1 cellular context compared by ENCODE assay signal in genomic region chr3:49680493-49681231, GRCh38.
TF ChIP-seq lines count a peak whose summit lies in the region.

No MANE protein-coding gene starts in this region.

TF ChIP-seq in HepG2, 621 proteins besides CTCF, POLR2A, EP300 and RAD21:
- TF ChIP-seq ZNF607 (CRISPR knock-in tag; IDR thresholded peaks at IDR 0.05; ENCODE audit: borderline replicate concordance) (no peak), ZNF333 (CRISPR knock-in tag; IDR thresholded peaks at IDR 0.05; ENCODE audit: borderline replicate concordance) (0 out of 2 replicates have a peak, but pooled peaks have one; percentile 28), SP5 (CRISPR knock-in tag; IDR thresholded peaks at IDR 0.05; ENCODE audit: borderline replicate concordance, low read depth) (no peak), ZNF10 (CRISPR knock-in tag; IDR thresholded peaks at IDR 0.05; ENCODE audit: borderline replicate concordance, low read depth) (no peak), AKAP8 (CRISPR knock-in tag; IDR thresholded peaks at IDR 0.05) (0 out of 2 replicates have a peak, but pooled peaks have one; percentile 60), ZSCAN30 (CRISPR knock-in tag; IDR thresholded peaks at IDR 0.05) (no peak), ZNF543 (CRISPR knock-in tag; IDR thresholded peaks at IDR 0.05) (no peak), HMGXB4 (CRISPR knock-in tag; IDR thresholded peaks at IDR 0.05; ENCODE audit: borderline replicate concordance in 1 of 2, low read depth in 1 of 2) (no peak), ZNF501 (CRISPR knock-in tag; IDR thresholded peaks at IDR 0.05) (0 out of 2 replicates have a peak, but pooled peaks have one; percentile 21), RBM22 (optimal IDR thresholded peaks at IDR 0.05; ENCODE audit: low read length) (peak; percentile 57), IRF1 (CRISPR knock-in tag; IDR thresholded peaks at IDR 0.05; ENCODE audit: low read depth) (no peak), POLR2AphosphoS5 (IDR thresholded peaks at IDR 0.05; ENCODE audit: low read depth, low read length) (peak; percentile 8; the same call in 1 of the 2 replicates)
